In genomic region chr14:54085137-54085810, GRCh38 we compare ENCODE assay signal across 28 cellular contexts.
DNase-seq lines count a peak whose midpoint lies in the region; ATAC-seq and TF ChIP-seq lines count a peak whose summit lies in the region.
"Had no signal": no experiment of that assay in that cellular context is flagged by ENCODE, and none has a peak within 500 bp of the region (broad histone marks: within the 10 kb centered on the region; RNA-seq: fewer than 3 reads in every experiment).

No MANE protein-coding gene starts in this region.

- H3K4me3 ChIP-seq in fibroblast of mammary gland (ENCODE audit: control insufficient read depth, low read depth, low read length): no peak overlapping the region
- no peak overlapping the region for H3K4me3 ChIP-seq in retinal pigment epithelial cell (ENCODE audit: low read length)
- H3K4me3 ChIP-seq: esophagus muscularis mucosa, lower lobe of right lung, SK-N-MC had no signal

- peak; percentile 23 for DNase-seq in AG08395 (ENCODE audit: low spot score)
- peak; percentile 7 for DNase-seq in M059J (ENCODE audit: low read depth)
- DNase-seq in fibroblast of mammary gland (ENCODE audit: low read depth): peak; percentile 7
- peak; percentile 45 for DNase-seq in retinal pigment epithelial cell (ENCODE audit: low read depth)
- DNase-seq in GM13976 (ENCODE audit: low spot score): no peak
- no peak for DNase-seq in NCI-H1048 (lab: John Stamatoyannopoulos, UW)
- DNase-seq: activated CD4-positive, alpha-beta memory T cell treated with anti-CD3 and anti-CD28 coated beads, Interleukin-2, amount 10 ng/mL, durations not matched to agents 7 days and 5 days; activated CD4-positive, CD25-positive, alpha-beta regulatory T cell treated with anti-CD3 and anti-CD28 coated beads, Interleukin-2, amount 50 U/mL, for 72 hours; aorta; BE2C; CD8-positive, alpha-beta memory T cell; DMS153; H9; head of caudate nucleus; KBM-7; lower lobe of right lung; NCI-H1436; NCI-H345; NCI-H748 treated with DMSO at 0.1 percent for 48 hours; right cardiac atrium; stimulated activated CD4-positive, alpha-beta T cell treated with anti-CD3 and anti-CD28 coated beads, Interleukin-4, amount 100 ng/mL, for 24 hours; T-helper 2 cell had no signal

- no peak for ATAC-seq in GM21381 (IDR thresholded peaks at IDR 0.05; ENCODE audit: unreplicated experiment)
- ATAC-seq in GM21717 (IDR thresholded peaks at IDR 0.05; ENCODE audit: unreplicated experiment): no peak
- ATAC-seq: activated naive CD4-positive, alpha-beta T cell treated with anti-CD3 and anti-CD28 coated beads, Interleukin-2, amount 50 U/mL, for 72 hours; lower lobe of right lung; right cardiac atrium; stimulated activated memory B cell treated with anti-CD40 and anti-IgM and Interleukin-4, amounts not matched to agents 10 μg/mL and 1 μg/mL and 100 μg/mL, for 72 hours had no signal

- TF ChIP-seq CTCF in fibroblast of mammary gland (conservative IDR thresholded peaks at IDR 0.05; ENCODE audit: control insufficient read depth, insufficient read depth, low read depth, low read length) (no peak), retinal pigment epithelial cell (conservative IDR thresholded peaks at IDR 0.05; ENCODE audit: low read depth, low read length) (no peak), GM13976 (IDR thresholded peaks at IDR 0.05; ENCODE audit: borderline replicate concordance, control extremely low read depth, extremely low read depth, insufficient read depth, missing control alignments) (no peak)

- in situ Hi-C loops in GM13976 (cut with MboI; ENCODE audit: low sequenced_read_pairs, unreplicated experiment): no loop called here

Comparison
In these comparisons a context has a peak if more than half of its experiments do, and no peak if none do; other contexts are left out.
1. DNase-seq: peak in AG08395 (single experiment), M059J (single experiment), fibroblast of mammary gland (single experiment) and retinal pigment epithelial cell (single experiment); none in GM13976 (single experiment) and NCI-H1048 (single experiment).